ENCODE assay signal across 8 cellular contexts in genomic region chr7:44103941-44104879, GRCh38. TPM values are rescaled to one million over a fixed set of nuclear protein-coding genes. Genes with fewer than 3 reads are reported as not detected.
A peak's percentile ranks its signal among the peaks of the same experiment; 100 is the strongest.
DNase-seq lines count a peak whose midpoint lies in the region; ATAC-seq and TF ChIP-seq lines count a peak whose summit lies in the region.

TSS of gene AEBP1 (plus strand) at chr7:44104345. CDS start at chr7:44104666, 321 bp downstream.

- H3K4me3 Mint-ChIP-seq in stimulated activated effector memory CD8-positive, alpha-beta T cell treated with anti-CD3 and anti-CD28 coated beads, Interleukin-12 subunit alpha, Interleukin-12 subunit beta, amount 100 ng/mL, for 72 hours = peak within 1 kb of the TSS; percentile 55

- H3K9ac ChIP-seq in BLaER1 = peak within 1 kb of the TSS; percentile 89

- no peaks in the 10 kb centered on the region for H3K27me3 ChIP-seq in BLaER1
- H3K27me3 ChIP-seq in body of pancreas = peaks cover 0 to 7% of the 10 kb centered on the region in 2 donors

- H3K36me3 Mint-ChIP-seq in stimulated activated effector memory CD8-positive, alpha-beta T cell treated with anti-CD3 and anti-CD28 coated beads, Interleukin-12 subunit alpha, Interleukin-12 subunit beta, amount 100 ng/mL, for 72 hours = peaks cover 7% of the 10 kb centered on the region

- peaks cover 20% of the 10 kb centered on the region for H3K4me1 Mint-ChIP-seq in stimulated activated effector memory CD8-positive, alpha-beta T cell treated with anti-CD3 and anti-CD28 coated beads, Interleukin-12 subunit alpha, Interleukin-12 subunit beta, amount 100 ng/mL, for 72 hours

- intact Hi-C loops in body of pancreas (cut with DNase I) = no loop called here

- peak within 1 kb of the TSS; percentile 81 for H3K4me3 ChIP-seq in BLaER1
- no peak within 1 kb of the TSS for H3K4me3 ChIP-seq in body of pancreas

- no peak within 1 kb of the TSS for H3K27ac Mint-ChIP-seq in stimulated activated effector memory CD8-positive, alpha-beta T cell treated with anti-CD3 and anti-CD28 coated beads, Interleukin-12 subunit alpha, Interleukin-12 subunit beta, amount 100 ng/mL, for 72 hours

- TF ChIP-seq POLR2A in body of pancreas (IDR thresholded peaks at IDR 0.05) = no peak

- ATAC-seq in body of pancreas = peak; percentile 28
- ATAC-seq in stimulated activated effector memory CD8-positive, alpha-beta T cell treated with anti-CD3 and anti-CD28 coated beads, Interleukin-12 subunit alpha, Interleukin-12 subunit beta, amount 100 ng/mL, for 72 hours = peak; percentile 39

- 7 to 12% methylated on average over 19 to 67 of the region's 89 CpGs for WGBS in body of pancreas, 2 donors

- H3K36me3 ChIP-seq in BLaER1 (peaks cover 40% of the 10 kb centered on the region), body of pancreas (replicated peaks in 1 of 2; ENCODE audit: insufficient read depth in 1 of 2, low read depth in 2 of 2) (no peaks in the 10 kb centered on the region)

- peak; percentile 67 for DNase-seq in NAMALWA (ENCODE audit: low spot score)
- no peak for DNase-seq in body of pancreas
- DNase-seq in islet precursor cell = peak; percentile 82
- no peak for DNase-seq in stimulated activated effector memory CD8-positive, alpha-beta T cell treated with anti-CD3 and anti-CD28 coated beads, Interleukin-12 subunit alpha, Interleukin-12 subunit beta, amount 100 ng/mL, for 72 hours (ENCODE audit: low spot score in 2 of 2)
- no peak for DNase-seq in UCSD-AML1 (lab: John Stamatoyannopoulos, UW; ENCODE audit: unreplicated experiment)
- no peak for DNase-seq in SHP77 treated with DMSO at 0.1 percent for 48 hours (lab: John Stamatoyannopoulos, UW)
- no peak for DNase-seq in DMS153 treated with DMSO at 0.1 percent for 48 hours (lab: John Stamatoyannopoulos, UW; ENCODE audit: unreplicated experiment)

- no peaks in the 10 kb centered on the region for H3K9me3 Mint-ChIP-seq in stimulated activated effector memory CD8-positive, alpha-beta T cell treated with anti-CD3 and anti-CD28 coated beads, Interleukin-12 subunit alpha, Interleukin-12 subunit beta, amount 100 ng/mL, for 72 hours

- peak within 1 kb of the TSS; percentile 98 for H3K4me2 ChIP-seq in BLaER1

- H3K9me3 ChIP-seq in BLaER1 = no peaks in the 10 kb centered on the region
- H3K9me3 ChIP-seq in body of pancreas = no peaks in the 10 kb centered on the region

- H3K4me1 ChIP-seq in BLaER1 = peaks cover 85% of the 10 kb centered on the region
- peaks cover 7% of the 10 kb centered on the region for H3K4me1 ChIP-seq in body of pancreas

- H3K27ac ChIP-seq in BLaER1 (peak within 1 kb of the TSS; percentile 99), body of pancreas (peak within 1 kb of the TSS in 2 of 4 donors; percentile 36 to 44)

- peaks cover 46% of the 10 kb centered on the region for H4K20me1 ChIP-seq in BLaER1

- TF ChIP-seq CTCF in body of pancreas (IDR thresholded peaks at IDR 0.05) = no peak

RNA-seq across cellular contexts. Expression of gene AEBP1, which starts in this region (rescaled TPM):
- total RNA-seq in body of pancreas = 10 to 100 TPM; 39.2 to 51.9 TPM

Comparison
In these comparisons a context has a peak if more than half of its experiments do, and no peak if none do; other contexts are left out.
1. DNase-seq: peak in NAMALWA (single experiment) and islet precursor cell (single experiment); none in body of pancreas (0 of 4), stimulated activated effector memory CD8-positive, alpha-beta T cell treated with anti-CD3 and anti-CD28 coated beads, Interleukin-12 subunit alpha, Interleukin-12 subunit beta, amount 100 ng/mL, for 72 hours (0 of 2), UCSD-AML1 (single experiment), SHP77 treated with DMSO at 0.1 percent for 48 hours (single experiment) and DMS153 treated with DMSO at 0.1 percent for 48 hours (single experiment).